ENCODE assay signal across 8 cellular contexts in genomic region chr7:82481499-82482097, GRCh38. TPM values are rescaled to one million over a fixed set of nuclear protein-coding genes. Genes with fewer than 3 reads are reported as not detected.
DNase-seq lines count a peak whose midpoint lies in the region; ATAC-seq and TF ChIP-seq lines count a peak whose summit lies in the region.

No MANE protein-coding gene starts in this region.

- WGBS in esophagus muscularis mucosa = 87% methylated on average over 3 of the region's 3 CpGs
- 76 to 83% methylated on average over 3 of the region's 3 CpGs for WGBS in aorta, 2 donors

- H3K9me3 ChIP-seq in OCI-LY1 (ENCODE audit: low read length) (no peaks in the 10 kb centered on the region), esophagus muscularis mucosa (no peaks in the 10 kb centered on the region), aorta (ENCODE audit: control insufficient read depth, low read length) (no peaks in the 10 kb centered on the region)

- H3K4me1 ChIP-seq in OCI-LY1 (ENCODE audit: insufficient read depth, low read length, severe bottlenecking) (no peaks in the 10 kb centered on the region), esophagus muscularis mucosa (no peaks in the 10 kb centered on the region), aorta (ENCODE audit: control insufficient read depth in 1 of 2, insufficient read depth in 2 of 2, low read length in 2 of 2) (no peaks in the 10 kb centered on the region)

- TF ChIP-seq EP300 in esophagus muscularis mucosa (IDR thresholded peaks at IDR 0.05) = no peak

- no peaks in the 10 kb centered on the region for H3K79me2 ChIP-seq in OCI-LY1 (ENCODE audit: insufficient read depth, low read length)

- no peaks in the 10 kb centered on the region for H3K36me3 ChIP-seq in OCI-LY1 (ENCODE audit: insufficient read depth, low read length)
- no peaks in the 10 kb centered on the region for H3K36me3 ChIP-seq in esophagus muscularis mucosa
- H3K36me3 ChIP-seq in aorta (ENCODE audit: control insufficient read depth in 1 of 2, insufficient read depth in 2 of 2, low read length in 1 of 2) = no peaks in the 10 kb centered on the region

- peak; percentile 79 for ATAC-seq in HG02623 (IDR thresholded peaks at IDR 0.05; ENCODE audit: unreplicated experiment)
- no peak for ATAC-seq in GM18858 (IDR thresholded peaks at IDR 0.05; ENCODE audit: unreplicated experiment)
- no peak for ATAC-seq in aorta (ENCODE audit: low FRiP score)

- no peaks in the 10 kb centered on the region for H3F3A ChIP-seq in OCI-LY1 (ENCODE audit: insufficient read depth, low read length)

- no peak overlapping the region for H2AFZ ChIP-seq in OCI-LY1 (ENCODE audit: low read length)

- DNase-seq in NCI-H510A treated with DMSO at 0.1 percent for 48 hours (lab: John Stamatoyannopoulos, UW) (peak; percentile 26), NCI-H510A (lab: John Stamatoyannopoulos, UW) (no peak), esophagus muscularis mucosa (ENCODE audit: extremely low spot score) (no peak), renal cortical epithelial cell (ENCODE audit: low read depth) (peak; percentile 38), aorta (no peak)

- H3K9me2 ChIP-seq in OCI-LY1 (ENCODE audit: low read depth, low read length) = no peaks in the 10 kb centered on the region

- H3K9ac ChIP-seq in OCI-LY1 (ENCODE audit: low read length) = no peak overlapping the region

- H3K27me3 ChIP-seq in OCI-LY1 (ENCODE audit: insufficient read depth, low read length) (no peaks in the 10 kb centered on the region), esophagus muscularis mucosa (no peaks in the 10 kb centered on the region), aorta (ENCODE audit: control insufficient read depth in 1 of 2, insufficient read depth in 2 of 2, low read length in 1 of 2) (no peaks in the 10 kb centered on the region)

- intact Hi-C loops in esophagus muscularis mucosa (cut with DNase I) = loop anchor here (2.0 kb wide), 1 partner anchor 247 kb away; no protein-coding TSS in a partner anchor
- intact Hi-C loops in aorta (cut with DNase I) = loop anchor here (2.0 to 10.0 kb wide), 3 partner anchors 247 to 437 kb away; no protein-coding TSS in a partner anchor

- H3K4me3 ChIP-seq in OCI-LY1 (ENCODE audit: low read depth, low read length, poor library complexity, severe bottlenecking) = no peak overlapping the region
- no peak overlapping the region for H3K4me3 ChIP-seq in esophagus muscularis mucosa
- H3K4me3 ChIP-seq in aorta (ENCODE audit: low read length in 2 of 2) = no peak overlapping the region

- H3K4me2 ChIP-seq in OCI-LY1 (ENCODE audit: low read length) = no peak overlapping the region

- TF ChIP-seq CTCF in OCI-LY1 (IDR thresholded peaks at IDR 0.05; ENCODE audit: low read length) (peak; percentile 78), esophagus muscularis mucosa (IDR thresholded peaks at IDR 0.05) (peak; percentile 72 to 87 (median 75))

- TF ChIP-seq POLR2A in esophagus muscularis mucosa (IDR thresholded peaks at IDR 0.05; ENCODE audit: low read depth) = no peak

- no peaks in the 10 kb centered on the region for H4K20me1 ChIP-seq in OCI-LY1 (ENCODE audit: insufficient read depth, low read length)

- H3K27ac ChIP-seq in OCI-LY1 (ENCODE audit: low read depth, low read length, poor library complexity, severe bottlenecking) (no peak overlapping the region), esophagus muscularis mucosa (replicated peaks in 1 of 4) (no peak overlapping the region), aorta (ENCODE audit: low read depth in 1 of 2, low read length in 2 of 2) (no peak overlapping the region)

RNA-seq across cellular contexts. Expression of gene CACNA2D1, which starts 38.0 kb away (rescaled TPM):
- total RNA-seq in esophagus muscularis mucosa = 10 to 100 TPM; 30.6 to 60.0 (median 45.7) TPM
- 14.2 and 15.0 TPM in 2 replicates for total RNA-seq in renal cortical epithelial cell
- total RNA-seq in aorta = 10 to 100 TPM; 40.5 to 40.7 TPM
- polyA plus RNA-seq in aorta = 1 to 10 TPM; 4.5 to 8.0 TPM

Comparison
In these comparisons a context has a peak if more than half of its experiments do, and no peak if none do; other contexts are left out.
1. DNase-seq: peak in NCI-H510A treated with DMSO at 0.1 percent for 48 hours (single experiment) and renal cortical epithelial cell (single experiment); none in NCI-H510A (single experiment), esophagus muscularis mucosa (single experiment) and aorta (0 of 2).